Comparison of ENCODE assay signal across 23 cellular contexts in genomic region chr2:68342470-68342869, GRCh38. TPM values are rescaled to one million over a fixed set of nuclear protein-coding genes. Genes with fewer than 3 reads are reported as not detected.
"Had no signal": no experiment of that assay in that cellular context is flagged by ENCODE, and none has a peak within 500 bp of the region (broad histone marks: within the 10 kb centered on the region; RNA-seq: fewer than 3 reads in every experiment).

No MANE protein-coding gene starts in this region.

- H3K4me3 Mint-ChIP-seq: activated CD8-positive, alpha-beta T cell treated with anti-CD3 and anti-CD28 coated beads for 36 hours; activated naive CD4-positive, alpha-beta T cell treated with anti-CD3 and anti-CD28 coated beads, Interleukin-2, amount 10 ng/mL, durations not matched to agents 7 days and 5 days; activated naive CD8-positive, alpha-beta T cell treated with anti-CD3 and anti-CD28 coated beads for 36 hours; activated T-cell treated with anti-CD3 and anti-CD28 coated beads, Interleukin-2, amount 50 U/mL, for 72 hours; T-helper 1 cell treated with Interleukin-12 subunit alpha and Interleukin-12 subunit beta and Interleukin-4 antibody, amounts not matched to agents 30 μg/mL and 1 μg/mL, for 36 hours had no signal

- H3K9me3 Mint-ChIP-seq: activated CD8-positive, alpha-beta T cell treated with anti-CD3 and anti-CD28 coated beads for 36 hours; activated naive CD4-positive, alpha-beta T cell treated with anti-CD3 and anti-CD28 coated beads, Interleukin-2, amount 10 ng/mL, durations not matched to agents 7 days and 5 days; activated naive CD8-positive, alpha-beta T cell treated with anti-CD3 and anti-CD28 coated beads for 36 hours; activated T-cell treated with anti-CD3 and anti-CD28 coated beads, Interleukin-2, amount 50 U/mL, for 72 hours; activated T-helper 2 cell treated with anti-CD3 and anti-CD28 coated beads, Interferon-gamma antibody, Interleukin-2, Interleukin-4, amounts not matched to agents 10 μg/mL and 5 μg/mL and 100 μg/mL, durations not matched to agents 14 hours and 24 hours and 36 hours; T-helper 1 cell treated with Interleukin-12 subunit alpha and Interleukin-12 subunit beta and Interleukin-4 antibody, amounts not matched to agents 30 μg/mL and 1 μg/mL, for 36 hours had no signal

- H3K27ac Mint-ChIP-seq: activated CD8-positive, alpha-beta T cell treated with anti-CD3 and anti-CD28 coated beads for 36 hours; activated naive CD4-positive, alpha-beta T cell treated with anti-CD3 and anti-CD28 coated beads, Interleukin-2, amount 10 ng/mL, durations not matched to agents 7 days and 5 days; activated naive CD8-positive, alpha-beta T cell treated with anti-CD3 and anti-CD28 coated beads for 36 hours; activated T-cell treated with anti-CD3 and anti-CD28 coated beads, Interleukin-2, amount 50 U/mL, for 72 hours; activated T-helper 2 cell treated with anti-CD3 and anti-CD28 coated beads, Interferon-gamma antibody, Interleukin-2, Interleukin-4, amounts not matched to agents 10 μg/mL and 5 μg/mL and 100 μg/mL, durations not matched to agents 14 hours and 24 hours and 36 hours; T-helper 1 cell treated with Interleukin-12 subunit alpha and Interleukin-12 subunit beta and Interleukin-4 antibody, amounts not matched to agents 30 μg/mL and 1 μg/mL, for 36 hours had no signal

- H3K4me3 ChIP-seq: coronary artery, PC-9 had no signal

- H3K27ac ChIP-seq: coronary artery, PC-9 had no signal

- H2AFZ ChIP-seq: PC-9 had no signal

- H3K4me1 Mint-ChIP-seq: activated naive CD4-positive, alpha-beta T cell treated with anti-CD3 and anti-CD28 coated beads, Interleukin-2, amount 10 ng/mL, durations not matched to agents 7 days and 5 days; activated naive CD8-positive, alpha-beta T cell treated with anti-CD3 and anti-CD28 coated beads for 36 hours had no signal

- H3K4me2 ChIP-seq: PC-9 had no signal

- DNase-seq: activated CD4-positive, alpha-beta T cell treated with anti-CD3 and anti-CD28 coated beads for 4 hours; activated CD8-positive, alpha-beta memory T cell treated with anti-CD3 and anti-CD28 coated beads, Interleukin-2, amount 50 U/mL, for 4 hours; activated CD8-positive, alpha-beta T cell treated with anti-CD3 and anti-CD28 coated beads for 36 hours; activated gamma-delta T cell treated with Interleukin-2 at 50 U/mL for 16 hours; activated naive CD4-positive, alpha-beta T cell treated with anti-CD3 and anti-CD28 coated beads, Interleukin-2, amount 10 ng/mL, durations not matched to agents 7 days and 5 days; activated naive CD8-positive, alpha-beta T cell treated with anti-CD3 and anti-CD28 coated beads for 36 hours; activated T-cell treated with anti-CD3 and anti-CD28 coated beads, Interleukin-2, amount 50 U/mL, for 72 hours; caudate nucleus; MM.1S; NCI-H1092 treated with DMSO at 0.1 percent for 48 hours; NCI-H1417 treated with DMSO at 0.1 percent for 48 hours; NCI-H1694; NCI-H2029 treated with DMSO at 0.1 percent for 48 hours; NCI-H446; NCI-H524; PC-9; SHP77 treated with DMSO at 0.1 percent for 48 hours had no signal

- H3K36me3 Mint-ChIP-seq: activated naive CD4-positive, alpha-beta T cell treated with anti-CD3 and anti-CD28 coated beads, Interleukin-2, amount 10 ng/mL, durations not matched to agents 7 days and 5 days; activated naive CD8-positive, alpha-beta T cell treated with anti-CD3 and anti-CD28 coated beads for 36 hours had no signal

- ATAC-seq: activated CD4-positive, CD25-positive, alpha-beta regulatory T cell treated with anti-CD3 and anti-CD28 coated beads, Interleukin-2, amount 50 U/mL, for 24 hours; activated CD8-positive, alpha-beta T cell treated with anti-CD3 and anti-CD28 coated beads for 36 hours; activated T-cell treated with anti-CD3 and anti-CD28 coated beads, Interleukin-2, amount 50 U/mL, for 72 hours had no signal

RNA-seq across cellular contexts. Expression of gene PLEK, which starts 22.6 kb away (rescaled TPM):
- total RNA-seq: chondrocyte, PC-9, SK-MEL-5 had no signal

RNA-seq across cellular contexts. Expression of gene CNRIP1, which starts 22.7 kb away (rescaled TPM):
- total RNA-seq: activated CD8-positive, alpha-beta T cell treated with anti-CD3 and anti-CD28 coated beads for 36 hours; activated naive CD8-positive, alpha-beta T cell treated with anti-CD3 and anti-CD28 coated beads for 36 hours; activated T-cell treated with anti-CD3 and anti-CD28 coated beads, Interleukin-2, amount 50 U/mL, for 72 hours; activated T-helper 2 cell treated with anti-CD3 and anti-CD28 coated beads, Interferon-gamma antibody, Interleukin-2, Interleukin-4, amounts not matched to agents 10 μg/mL and 5 μg/mL and 100 μg/mL, durations not matched to agents 14 hours and 24 hours and 36 hours; PC-9 had no signal
